Comparison of ENCODE assay signal across 17 cellular contexts in the genomic region with DNA sequence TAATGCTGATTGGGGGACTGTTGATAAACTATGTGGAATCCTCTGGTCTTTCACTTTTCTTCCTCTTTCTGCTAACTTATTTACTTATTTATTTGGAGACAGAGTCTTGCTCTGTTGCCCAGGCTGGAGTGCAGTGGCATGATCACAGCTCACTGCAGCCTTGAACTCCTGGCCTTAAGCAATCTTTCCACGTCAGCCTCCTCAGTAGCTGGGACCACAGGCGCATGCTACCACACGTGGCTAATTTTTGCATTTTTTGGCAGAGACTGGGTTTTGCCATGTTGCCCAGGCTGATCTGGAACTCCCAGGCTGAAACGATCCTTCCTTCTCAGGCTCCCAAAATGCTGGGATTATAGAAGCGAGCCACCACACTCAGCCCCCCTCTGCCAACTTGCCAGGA.
DNase-seq lines count a peak whose midpoint lies in the region; ATAC-seq and TF ChIP-seq lines count a peak whose summit lies in the region.
"Had no signal": no experiment of that assay in that cellular context is flagged by ENCODE, and none has a peak within 500 bp of the region (broad histone marks: within the 10 kb centered on the region; RNA-seq: fewer than 3 reads in every experiment).

No MANE protein-coding gene starts in this region.

- H3K27me3 ChIP-seq in spleen (replicated peaks in 1 of 7), result no peaks in the 10 kb centered on the region

- TF ChIP-seq CTCF in spleen (IDR thresholded peaks at IDR 0.05 in 8 of 11, conservative IDR thresholded peaks at IDR 0.05 in 3 of 11), result no peak

- WGBS in spleen, 5 donors, result 78 to 89% (median 85%) methylated on average over 5 of the region's 5 CpGs

- H3K36me3 Mint-ChIP-seq in activated naive CD4-positive, alpha-beta T cell treated with anti-CD3 and anti-CD28 coated beads, Interleukin-2, amount 50 U/mL, for 24 hours, result peaks cover 19% of the 10 kb centered on the region
- peaks cover 64% of the 10 kb centered on the region for H3K36me3 Mint-ChIP-seq in T-cell
- H3K36me3 Mint-ChIP-seq in effector memory CD8-positive, alpha-beta T cell (ENCODE audit: insufficient read depth), result peaks cover 97% of the 10 kb centered on the region

- H3K9me3 Mint-ChIP-seq in activated naive CD4-positive, alpha-beta T cell treated with anti-CD3 and anti-CD28 coated beads, Interleukin-2, amount 50 U/mL, for 24 hours, result no peaks in the 10 kb centered on the region
- H3K9me3 Mint-ChIP-seq in T-cell, result no peaks in the 10 kb centered on the region
- H3K9me3 Mint-ChIP-seq in effector memory CD8-positive, alpha-beta T cell, result no peaks in the 10 kb centered on the region

- H3K36me3 ChIP-seq in spleen, result peaks cover 5 to 100% (median 70%) of the 10 kb centered on the region in 6 donors

- CTCF ChIA-PET in T-cell (lab: Charles Lee), result interaction anchor here in 1 of 2 donors (1.0 kb wide), 1 partner anchor 1164 kb away, joined by 3 read pairs; no protein-coding TSS in a partner anchor

- no peak overlapping the region for H3K4me3 ChIP-seq in spleen

- H3K4me1 Mint-ChIP-seq in activated naive CD4-positive, alpha-beta T cell treated with anti-CD3 and anti-CD28 coated beads, Interleukin-2, amount 50 U/mL, for 24 hours, result peaks cover 51% of the 10 kb centered on the region
- H3K4me1 Mint-ChIP-seq in T-cell, result peaks cover 47 to 54% (median 49%) of the 10 kb centered on the region in 3 donors
- peaks cover 17 to 44% of the 10 kb centered on the region in 2 donors for H3K4me1 Mint-ChIP-seq in effector memory CD8-positive, alpha-beta T cell (ENCODE audit: low read depth in 2 of 2)

- peaks cover 0 to 50% (median 8%) of the 10 kb centered on the region in 6 donors for H3K4me1 ChIP-seq in spleen

- intact Hi-C loops in spleen (cut with DNase I; ENCODE audit: low total_unique reads), result no loop called here

- H3K27me3 Mint-ChIP-seq in activated naive CD4-positive, alpha-beta T cell treated with anti-CD3 and anti-CD28 coated beads, Interleukin-2, amount 50 U/mL, for 24 hours, result no peaks in the 10 kb centered on the region
- H3K27me3 Mint-ChIP-seq in T-cell, result no peaks in the 10 kb centered on the region
- no peaks in the 10 kb centered on the region for H3K27me3 Mint-ChIP-seq in effector memory CD8-positive, alpha-beta T cell
- H3K27me3 Mint-ChIP-seq: B cell had no signal

- POLR2A ChIA-PET in T-cell (lab: Charles Lee), result no interaction called here

- no peak for DNase-seq in activated naive CD4-positive, alpha-beta T cell treated with anti-CD3 and anti-CD28 coated beads, Interleukin-2, amount 50 U/mL, for 16 hours
- DNase-seq in T-cell (no peak), spleen (no peak), hepatic stellate cell (ENCODE audit: low spot score) (no peak)
- DNase-seq in effector memory CD8-positive, alpha-beta T cell, result no peak
- DNase-seq: ACHN, DMS 273 treated with DMSO at 0.1 percent for 48 hours, KG1, NCI-H1105, NCI-H187, NCI-H2171, NCI-H82 had no signal

- TF ChIP-seq POLR2A in spleen (IDR thresholded peaks at IDR 0.05), result no peak
- TF ChIP-seq POLR2A in GM18505 (IDR thresholded peaks at IDR 0.05; ENCODE audit: borderline replicate concordance, extremely low read depth, insufficient read depth, insufficient read length), result no peak

- no peak overlapping the region for H3K4me3 Mint-ChIP-seq in activated naive CD4-positive, alpha-beta T cell treated with anti-CD3 and anti-CD28 coated beads, Interleukin-2, amount 50 U/mL, for 24 hours
- H3K4me3 Mint-ChIP-seq in T-cell, result no peak overlapping the region
- H3K4me3 Mint-ChIP-seq in effector memory CD8-positive, alpha-beta T cell, result no peak overlapping the region
- H3K4me3 Mint-ChIP-seq: B cell had no signal

- peak overlapping the region in 6 of 8 donors; percentile 4 to 56 (median 18) for H3K27ac ChIP-seq in spleen

- H3K27ac Mint-ChIP-seq in activated naive CD4-positive, alpha-beta T cell treated with anti-CD3 and anti-CD28 coated beads, Interleukin-2, amount 50 U/mL, for 24 hours, result peak overlapping the region; percentile 51
- peak overlapping the region; percentile 61 to 79 for H3K27ac Mint-ChIP-seq in T-cell
- H3K27ac Mint-ChIP-seq in effector memory CD8-positive, alpha-beta T cell, result peak overlapping the region; percentile 66 to 68
- H3K27ac Mint-ChIP-seq: B cell had no signal

- ATAC-seq in T-cell (replicated peaks in 1 of 4), result no peak
- no peak for ATAC-seq in effector memory CD8-positive, alpha-beta T cell (replicated peaks)
- ATAC-seq in GM18505 (IDR thresholded peaks at IDR 0.05; ENCODE audit: unreplicated experiment), result no peak
- no peak for ATAC-seq in GM18519 (IDR thresholded peaks at IDR 0.05; ENCODE audit: low FRiP score, unreplicated experiment)
- ATAC-seq: Panc1 had no signal

- no peaks in the 10 kb centered on the region for H3K9me3 ChIP-seq in spleen
